In the genomic region with DNA sequence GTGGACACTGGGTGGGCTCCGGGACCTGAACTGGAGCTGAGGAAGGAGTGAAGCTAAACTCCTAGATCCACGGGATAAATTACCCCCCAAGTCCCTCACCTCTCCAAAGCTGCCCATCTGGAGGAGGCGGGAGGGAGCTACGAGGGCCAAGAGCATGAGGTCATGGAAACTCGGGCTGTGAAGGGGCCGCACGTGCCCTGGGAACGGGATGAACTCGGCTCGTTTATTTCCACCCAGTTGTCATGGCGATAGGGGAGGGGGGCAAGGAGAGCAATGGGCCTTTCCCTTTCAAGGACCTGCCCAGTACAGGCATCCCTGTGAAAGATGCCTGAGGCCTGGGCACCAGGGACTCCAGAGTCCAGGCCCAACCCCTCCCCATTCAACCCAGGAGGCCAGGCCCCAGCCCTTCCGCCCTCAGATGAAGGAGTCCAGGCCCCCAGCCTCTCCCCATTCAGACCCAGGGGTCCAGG, we compare ENCODE assay signal across 8 cellular contexts. TPM values are rescaled to one million over a fixed set of nuclear protein-coding genes. Genes with fewer than 3 reads are reported as not detected.
DNase-seq lines count a peak whose midpoint lies in the region; ATAC-seq and TF ChIP-seq lines count a peak whose summit lies in the region.

No MANE protein-coding gene starts in this region.

- TF ChIP-seq CTCF in glutamatergic neuron (IDR thresholded peaks at IDR 0.05; ENCODE audit: partially characterized antibody, unreplicated experiment) = no peak

- peaks cover 11% of the 10 kb centered on the region for H3K36me3 Mint-ChIP-seq in glutamatergic neuron (ENCODE audit: unreplicated experiment)
- peaks cover 26% of the 10 kb centered on the region for H3K36me3 Mint-ChIP-seq in T-helper 2 cell treated with Interferon-gamma antibody and Interleukin-4, amounts not matched to agents 5 μg/mL and 100 μg/mL, for 36 hours (ENCODE audit: low read depth)

- H3K27ac Mint-ChIP-seq in glutamatergic neuron (ENCODE audit: unreplicated experiment) = no peak overlapping the region
- H3K27ac Mint-ChIP-seq in T-helper 2 cell treated with Interferon-gamma antibody and Interleukin-4, amounts not matched to agents 5 μg/mL and 100 μg/mL, for 36 hours = no peak overlapping the region

- DNase-seq in Daoy (ENCODE audit: low read depth) = peak; percentile 81
- peak; percentile 10 for DNase-seq in T1000 (lab: John Stamatoyannopoulos, UW)
- DNase-seq in glutamatergic neuron = peak; percentile 83
- peak; percentile 30 for DNase-seq in pons (ENCODE audit: low spot score)
- no peak for DNase-seq in SIG-M5 treated with dmso at 0.1 percent for 504 hours (lab: John Stamatoyannopoulos, UW; ENCODE audit: unreplicated experiment)
- no peak for DNase-seq in T-helper 2 cell treated with Interferon-gamma antibody and Interleukin-4, amounts not matched to agents 5 μg/mL and 100 μg/mL, for 36 hours (ENCODE audit: low spot score)

- H3K27me3 Mint-ChIP-seq in glutamatergic neuron (ENCODE audit: unreplicated experiment) = peaks cover 17% of the 10 kb centered on the region
- no peaks in the 10 kb centered on the region for H3K27me3 Mint-ChIP-seq in T-helper 2 cell treated with Interferon-gamma antibody and Interleukin-4, amounts not matched to agents 5 μg/mL and 100 μg/mL, for 36 hours (ENCODE audit: low read depth)

- H3K4me1 Mint-ChIP-seq in glutamatergic neuron (ENCODE audit: low read depth, unreplicated experiment) = peaks cover 13% of the 10 kb centered on the region
- H3K4me1 Mint-ChIP-seq in T-helper 2 cell treated with Interferon-gamma antibody and Interleukin-4, amounts not matched to agents 5 μg/mL and 100 μg/mL, for 36 hours (ENCODE audit: low read depth) = peaks cover 24% of the 10 kb centered on the region

- ATAC-seq in GM18868 (IDR thresholded peaks at IDR 0.05; ENCODE audit: unreplicated experiment) (no peak), HG03520 (IDR thresholded peaks at IDR 0.05; ENCODE audit: unreplicated experiment) (no peak)

- no peak overlapping the region for H3K4me3 Mint-ChIP-seq in glutamatergic neuron (ENCODE audit: unreplicated experiment)
- H3K4me3 Mint-ChIP-seq in T-helper 2 cell treated with Interferon-gamma antibody and Interleukin-4, amounts not matched to agents 5 μg/mL and 100 μg/mL, for 36 hours = no peak overlapping the region

- peaks cover 7% of the 10 kb centered on the region for H3K9me3 Mint-ChIP-seq in glutamatergic neuron (ENCODE audit: unreplicated experiment)
- no peaks in the 10 kb centered on the region for H3K9me3 Mint-ChIP-seq in T-helper 2 cell treated with Interferon-gamma antibody and Interleukin-4, amounts not matched to agents 5 μg/mL and 100 μg/mL, for 36 hours

RNA-seq across cellular contexts. Expression of a gene that starts 3.8 kb away (rescaled TPM):
- 41.5 and 44.2 TPM in 2 replicates for total RNA-seq in Daoy (2014; rRNA removed; shearing (Covaris generic))
- total RNA-seq in glutamatergic neuron (ENCODE audit: unreplicated experiment) = 150 TPM

RNA-seq across cellular contexts. Expression of a gene that starts 35.4 kb away (rescaled TPM):
- 22.5 and 23.9 TPM in 2 replicates for total RNA-seq in Daoy (2014; rRNA removed; shearing (Covaris generic))
- 19.3 TPM for total RNA-seq in glutamatergic neuron (ENCODE audit: unreplicated experiment)

RNA-seq across cellular contexts. Expression of a gene that starts 37.9 kb away (rescaled TPM):
- 1.6 and 4.9 TPM in 2 replicates for total RNA-seq in Daoy (2014; rRNA removed; shearing (Covaris generic))
- total RNA-seq in glutamatergic neuron (ENCODE audit: unreplicated experiment) = 114 TPM

RNA-seq across cellular contexts. Expression of a gene that starts 43.9 kb away (rescaled TPM):
- 0.80 TPM in 1 of 2 replicates, not detected in the other for total RNA-seq in Daoy (2014; rRNA removed; shearing (Covaris generic))
- total RNA-seq in glutamatergic neuron (ENCODE audit: unreplicated experiment) = 3.3 TPM

RNA-seq across cellular contexts. Expression of a gene that starts 50.7 kb away (rescaled TPM):
- total RNA-seq in Daoy (2014; rRNA removed; shearing (Covaris generic)) = 14.1 and 17.0 TPM in 2 replicates
- 17.9 TPM for total RNA-seq in glutamatergic neuron (ENCODE audit: unreplicated experiment)

Comparison
In these comparisons a context has a peak if more than half of its experiments do, and no peak if none do; other contexts are left out.
1. DNase-seq: peak in Daoy (single experiment), T1000 (single experiment), glutamatergic neuron (single experiment) and pons (single experiment); none in SIG-M5 treated with dmso at 0.1 percent for 504 hours (single experiment) and T-helper 2 cell treated with Interferon-gamma antibody and Interleukin-4, amounts not matched to agents 5 μg/mL and 100 μg/mL, for 36 hours (single experiment).
2. RNA of a gene that starts 37.9 kb away (total RNA-seq): 114 TPM in glutamatergic neuron (single experiment); 1.6 to 4.9 TPM in Daoy; every median in the first group is over 10 times any median in the second.